In the genomic region with DNA sequence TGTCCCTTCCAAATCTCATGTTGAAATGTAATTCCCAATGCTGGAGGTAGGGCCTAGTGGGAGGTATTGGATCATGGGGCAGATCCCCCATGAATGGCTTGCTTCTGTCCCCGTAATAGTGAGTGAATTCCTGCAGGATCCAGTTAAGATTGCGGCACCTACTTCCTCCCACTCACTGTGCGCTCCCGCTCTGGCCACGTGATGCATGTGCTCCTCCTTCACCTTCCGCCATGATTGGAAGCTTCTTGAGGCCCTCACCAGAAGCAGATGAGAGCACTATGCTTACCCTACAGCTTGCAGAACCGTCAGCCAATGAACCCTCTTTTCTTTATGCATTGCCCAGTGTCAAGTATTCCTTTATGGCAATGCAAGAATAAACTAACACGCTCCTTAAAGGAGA, we compare ENCODE assay signal across 28 cellular contexts.
"Had no signal": no experiment of that assay in that cellular context is flagged by ENCODE, and none has a peak within 500 bp of the region (broad histone marks: within the 10 kb centered on the region; RNA-seq: fewer than 3 reads in every experiment).

No MANE protein-coding gene starts in this region.

- H3K27ac ChIP-seq: stomach, suprapubic skin, thoracic aorta, thyroid gland, tibial artery, tibial nerve, transverse colon, upper lobe of left lung, upper lobe of right lung, uterus, vagina had no signal

- H3K36me3 Mint-ChIP-seq: stimulated activated effector memory CD8-positive, alpha-beta T cell treated with anti-CD3 and anti-CD28 coated beads, Interleukin-12 subunit alpha, Interleukin-12 subunit beta, amount 100 ng/mL, for 72 hours; stimulated activated memory B cell treated with anti-CD40 and anti-IgM and Interleukin-4, amounts not matched to agents 10 μg/mL and 1 μg/mL and 100 μg/mL, for 72 hours; stimulated activated naive B cell treated with anti-CD40 and anti-IgM and Interleukin-4, amounts not matched to agents 10 μg/mL and 1 μg/mL and 100 μg/mL, for 72 hours; type B pancreatic cell had no signal

- H3K9me3 ChIP-seq: stomach, suprapubic skin, thoracic aorta, thyroid gland, tibial artery, tibial nerve, transverse colon, upper lobe of left lung, upper lobe of right lung, uterus, vagina had no signal

- FAIRE-seq: urothelium cell line had no signal

- H3K4me1 Mint-ChIP-seq: stimulated activated effector memory CD8-positive, alpha-beta T cell treated with anti-CD3 and anti-CD28 coated beads, Interleukin-12 subunit alpha, Interleukin-12 subunit beta, amount 100 ng/mL, for 72 hours; stimulated activated memory B cell treated with anti-CD40 and anti-IgM and Interleukin-4, amounts not matched to agents 10 μg/mL and 1 μg/mL and 100 μg/mL, for 72 hours; stimulated activated naive B cell treated with anti-CD40 and anti-IgM and Interleukin-4, amounts not matched to agents 10 μg/mL and 1 μg/mL and 100 μg/mL, for 72 hours; stimulated activated naive CD8-positive, alpha-beta T cell treated with anti-CD3 and anti-CD28 coated beads, Interleukin-15, amount 100 ng/mL, for 72 hours had no signal

- H3K4me3 Mint-ChIP-seq: stimulated activated effector memory CD8-positive, alpha-beta T cell treated with anti-CD3 and anti-CD28 coated beads, Interleukin-12 subunit alpha, Interleukin-12 subunit beta, amount 100 ng/mL, for 72 hours; stimulated activated memory B cell treated with anti-CD40 and anti-IgM and Interleukin-4, amounts not matched to agents 10 μg/mL and 1 μg/mL and 100 μg/mL, for 72 hours; stimulated activated naive B cell treated with anti-CD40 and anti-IgM and Interleukin-4, amounts not matched to agents 10 μg/mL and 1 μg/mL and 100 μg/mL, for 72 hours; stimulated activated naive CD8-positive, alpha-beta T cell treated with anti-CD3 and anti-CD28 coated beads, Interleukin-15, amount 100 ng/mL, for 72 hours; stimulated activated naive CD8-positive, alpha-beta T cell treated with anti-CD3 and anti-CD28 coated beads, Interleukin-15, Interleukin-2, amounts not matched to agents 100 ng/mL and 50 ng/mL, for 24 hours; type B pancreatic cell had no signal

- DNase-seq: stimulated activated CD4-positive, alpha-beta T cell treated with anti-CD3 and anti-CD28 coated beads, Interleukin-2, amount 100 ng/mL, for 48 hours; stimulated activated CD4-positive, alpha-beta T cell treated with anti-CD3 and anti-CD28 coated beads, Interleukin-4, amount 100 ng/mL, for 1 hour; stimulated activated CD4-positive, alpha-beta T cell treated with anti-CD3 and anti-CD28 coated beads, Interleukin-4, amount 100 ng/mL, for 24 hours; stimulated activated CD4-positive, alpha-beta T cell treated with anti-CD3 and anti-CD28 coated beads, Interleukin-4, amount 100 ng/mL, for 4 hours; stimulated activated CD8-positive, alpha-beta memory T cell treated with anti-CD3 and anti-CD28 coated beads, Interleukin-4, amount 100 ng/mL, for 48 hours; stimulated activated naive B cell treated with anti-CD40 and anti-IgM and Interleukin-4, amounts not matched to agents 10 μg/mL and 1 μg/mL and 100 μg/mL, for 72 hours; stimulated activated naive CD4-positive, alpha-beta T cell; stimulated activated naive CD4-positive, alpha-beta T cell treated with Interleukin-2 at 50 U/mL for 16 hours; stimulated activated naive CD8-positive, alpha-beta T cell treated with anti-CD3 and anti-CD28 coated beads, Interleukin-15, amount 100 ng/mL, for 72 hours; stimulated activated naive CD8-positive, alpha-beta T cell treated with anti-CD3 and anti-CD28 coated beads, Interleukin-15, Interleukin-2, amounts not matched to agents 100 U/mL and 50 U/mL, for 24 hours; stomach; substantia nigra; thyroid gland; tibial artery; transverse colon; trophoblast cell; upper lobe of left lung; upper lobe of right lung; uterus had no signal

- H3K27me3 ChIP-seq: stomach, suprapubic skin, thyroid gland, tibial artery, tibial nerve, upper lobe of left lung, upper lobe of right lung, uterus, vagina had no signal

- H3K4me3 ChIP-seq: stomach, suprapubic skin, thoracic aorta, thyroid gland, tibial artery, tibial nerve, transverse colon, upper lobe of left lung, upper lobe of right lung, uterus, vagina had no signal

- ATAC-seq: stimulated activated effector memory CD8-positive, alpha-beta T cell treated with anti-CD3 and anti-CD28 coated beads, Interleukin-12 subunit alpha, Interleukin-12 subunit beta, amount 100 ng/mL, for 72 hours; stimulated activated memory B cell treated with anti-CD40 and anti-IgM and Interleukin-4, amounts not matched to agents 10 μg/mL and 1 μg/mL and 100 μg/mL, for 72 hours; stimulated activated naive B cell treated with anti-CD40 and anti-IgM and Interleukin-4, amounts not matched to agents 10 μg/mL and 1 μg/mL and 100 μg/mL, for 72 hours; stimulated activated naive CD8-positive, alpha-beta T cell treated with anti-CD3 and anti-CD28 coated beads, Interleukin-15, amount 100 ng/mL, for 72 hours; stimulated activated naive CD8-positive, alpha-beta T cell treated with anti-CD3 and anti-CD28 coated beads, Interleukin-15, Interleukin-2, amounts not matched to agents 100 U/mL and 50 U/mL, for 24 hours; upper lobe of right lung had no signal

- H3K4me1 ChIP-seq: stomach, suprapubic skin, thyroid gland, tibial artery, tibial nerve, transverse colon, upper lobe of left lung, upper lobe of right lung, uterus, vagina had no signal

- H3K27ac Mint-ChIP-seq: stimulated activated effector memory CD8-positive, alpha-beta T cell treated with anti-CD3 and anti-CD28 coated beads, Interleukin-12 subunit alpha, Interleukin-12 subunit beta, amount 100 ng/mL, for 72 hours; stimulated activated memory B cell treated with anti-CD40 and anti-IgM and Interleukin-4, amounts not matched to agents 10 μg/mL and 1 μg/mL and 100 μg/mL, for 72 hours; stimulated activated naive B cell treated with anti-CD40 and anti-IgM and Interleukin-4, amounts not matched to agents 10 μg/mL and 1 μg/mL and 100 μg/mL, for 72 hours; stimulated activated naive CD8-positive, alpha-beta T cell treated with anti-CD3 and anti-CD28 coated beads, Interleukin-15, amount 100 ng/mL, for 72 hours; stimulated activated naive CD8-positive, alpha-beta T cell treated with anti-CD3 and anti-CD28 coated beads, Interleukin-15, Interleukin-2, amounts not matched to agents 100 ng/mL and 50 ng/mL, for 24 hours; type B pancreatic cell had no signal

- H3K36me3 ChIP-seq: stomach, suprapubic skin, thoracic aorta, thyroid gland, tibial artery, tibial nerve, transverse colon, upper lobe of left lung, upper lobe of right lung, uterus, vagina had no signal

- H3K9me3 Mint-ChIP-seq: stimulated activated effector memory CD8-positive, alpha-beta T cell treated with anti-CD3 and anti-CD28 coated beads, Interleukin-12 subunit alpha, Interleukin-12 subunit beta, amount 100 ng/mL, for 72 hours; stimulated activated memory B cell treated with anti-CD40 and anti-IgM and Interleukin-4, amounts not matched to agents 10 μg/mL and 1 μg/mL and 100 μg/mL, for 72 hours; stimulated activated naive B cell treated with anti-CD40 and anti-IgM and Interleukin-4, amounts not matched to agents 10 μg/mL and 1 μg/mL and 100 μg/mL, for 72 hours; stimulated activated naive CD8-positive, alpha-beta T cell treated with anti-CD3 and anti-CD28 coated beads, Interleukin-15, amount 100 ng/mL, for 72 hours; stimulated activated naive CD8-positive, alpha-beta T cell treated with anti-CD3 and anti-CD28 coated beads, Interleukin-15, Interleukin-2, amounts not matched to agents 100 ng/mL and 50 ng/mL, for 24 hours; type B pancreatic cell had no signal

- H3K27me3 Mint-ChIP-seq: stimulated activated naive CD8-positive, alpha-beta T cell treated with anti-CD3 and anti-CD28 coated beads, Interleukin-15, amount 100 ng/mL, for 72 hours had no signal
